13 cellular contexts compared by ENCODE assay signal in the genomic region with DNA sequence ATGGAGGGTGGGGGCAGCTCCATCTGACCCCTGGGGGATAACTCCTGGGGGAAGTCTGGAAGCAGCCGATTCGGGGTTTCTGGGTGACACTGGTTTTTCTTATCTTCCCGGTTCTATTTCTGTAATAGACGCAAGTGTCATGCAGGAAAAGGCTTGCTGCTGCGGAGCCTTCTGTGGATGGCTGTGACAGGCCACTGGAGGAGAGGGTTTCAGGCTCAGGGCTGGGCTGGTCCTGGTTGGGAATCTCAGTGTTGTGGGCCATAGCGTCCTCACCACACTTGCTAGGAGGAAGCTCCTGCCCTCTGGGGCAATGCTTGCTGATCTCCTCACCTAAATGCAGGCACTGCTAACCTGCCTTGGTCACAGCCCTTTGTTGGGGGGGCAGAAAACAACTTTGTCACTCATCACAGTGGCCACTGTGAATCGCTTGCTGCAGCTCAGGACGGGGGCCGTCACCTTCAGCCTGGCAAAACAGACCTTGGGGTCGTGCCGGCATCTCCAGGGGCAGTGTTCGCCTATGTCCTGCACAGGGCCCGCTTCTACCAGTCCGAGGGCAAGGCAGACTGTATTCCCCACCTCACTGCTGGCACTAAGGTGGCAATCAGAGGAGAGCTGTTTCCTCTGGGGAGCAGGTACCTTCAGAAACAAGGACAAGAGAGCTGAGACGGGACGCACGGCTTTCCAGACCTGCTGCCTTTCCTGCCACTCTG. TPM values are rescaled to one million over a fixed set of nuclear protein-coding genes. Genes with fewer than 3 reads are reported as not detected.
A peak's percentile ranks its signal among the peaks of the same experiment; 100 is the strongest.
DNase-seq lines count a peak whose midpoint lies in the region; ATAC-seq lines count a peak whose summit lies in the region.
"Had no signal": no experiment of that assay in that cellular context is flagged by ENCODE, and none has a peak within 500 bp of the region (broad histone marks: within the 10 kb centered on the region; RNA-seq: fewer than 3 reads in every experiment).

No MANE protein-coding gene starts in this region.

- H3K4me3 ChIP-seq in trophoblast cell (ENCODE audit: low read depth, low read length) = no peak overlapping the region
- H3K4me3 ChIP-seq: dorsolateral prefrontal cortex, ovary, upper lobe of right lung had no signal

- peak overlapping the region; percentile 13 for H2AK5ac ChIP-seq in trophoblast cell (ENCODE audit: low read length)

- H3K27me3 ChIP-seq in trophoblast cell (ENCODE audit: insufficient read depth, low read length) = no peaks in the 10 kb centered on the region
- H3K27me3 ChIP-seq: dorsolateral prefrontal cortex, ovary, upper lobe of right lung had no signal

- H4K91ac ChIP-seq in trophoblast cell (ENCODE audit: low read depth, low read length) = peak overlapping the region; percentile 17

- no peaks in the 10 kb centered on the region for H3K36me3 Mint-ChIP-seq in activated CD4-positive, alpha-beta memory T cell treated with anti-CD3 and anti-CD28 coated beads for 36 hours
- no peaks in the 10 kb centered on the region for H3K36me3 Mint-ChIP-seq in activated CD4-positive, alpha-beta memory T cell treated with anti-CD3 and anti-CD28 coated beads, Interleukin-2, amount 10 ng/mL, durations not matched to agents 7 days and 5 days (ENCODE audit: low read depth)
- no peaks in the 10 kb centered on the region for H3K36me3 Mint-ChIP-seq in activated T-helper 17 cell treated with anti-CD3 and anti-CD28 coated beads, Interleukin-2, amount 50 U/mL, for 72 hours (ENCODE audit: low read depth)

- H3K4me1 ChIP-seq in trophoblast cell (ENCODE audit: control insufficient read depth in 1 of 2, insufficient read depth in 2 of 2, low read length in 2 of 2) = peaks cover 16 to 33% of the 10 kb centered on the region in 2 experiments

- no peak overlapping the region for H3K14ac ChIP-seq in trophoblast cell (ENCODE audit: low read length)

- CTCF ChIA-PET in activated CD4-positive, alpha-beta memory T cell treated with anti-CD3 and anti-CD28 coated beads for 36 hours (lab: Charles Lee) = interaction anchor here (0.9 kb wide), 1 partner anchor 193 kb away, joined by 3 read pairs; no protein-coding TSS in a partner anchor
- CTCF ChIA-PET in activated CD4-positive, alpha-beta memory T cell treated with anti-CD3 and anti-CD28 coated beads, Interleukin-2, amount 10 ng/mL, durations not matched to agents 7 days and 5 days (lab: Charles Lee) = no interaction called here

- no peak overlapping the region for H3K4ac ChIP-seq in trophoblast cell (ENCODE audit: low read depth, low read length)

- H3K9me3 ChIP-seq in trophoblast cell (ENCODE audit: insufficient read depth, low read depth, low read length) = no peaks in the 10 kb centered on the region
- H3K9me3 ChIP-seq: ovary, upper lobe of right lung had no signal

- no peak overlapping the region for H3K27ac ChIP-seq in trophoblast cell (ENCODE audit: low read depth, low read length)
- H3K27ac ChIP-seq: ovary, upper lobe of right lung had no signal

- H3K27ac Mint-ChIP-seq in activated CD4-positive, alpha-beta memory T cell treated with anti-CD3 and anti-CD28 coated beads for 36 hours = no peak overlapping the region
- H3K27ac Mint-ChIP-seq in activated CD4-positive, alpha-beta memory T cell treated with anti-CD3 and anti-CD28 coated beads, Interleukin-2, amount 10 ng/mL, durations not matched to agents 7 days and 5 days = no peak overlapping the region
- peak overlapping the region; percentile 8 for H3K27ac Mint-ChIP-seq in activated T-helper 17 cell treated with anti-CD3 and anti-CD28 coated beads, Interleukin-2, amount 50 U/mL, for 72 hours

- WGBS in trophoblast cell (ENCODE audit: extremely low coverage, insufficient coverage, insufficient read length) = no CpG with 5 or more reads among the region's 17 CpGs

- ATAC-seq in activated T-helper 17 cell treated with anti-CD3 and anti-CD28 coated beads, Interleukin-2, amount 50 U/mL, for 72 hours (replicated peaks) = no peak
- ATAC-seq in HG03280 (IDR thresholded peaks at IDR 0.05; ENCODE audit: unreplicated experiment) = no peak
- ATAC-seq in HG03457 (IDR thresholded peaks at IDR 0.05; ENCODE audit: unreplicated experiment) = no peak
- ATAC-seq: upper lobe of right lung had no signal

- no peaks in the 10 kb centered on the region for H3K36me3 ChIP-seq in trophoblast cell (ENCODE audit: control insufficient read depth in 1 of 2, insufficient read depth in 2 of 2, low read length in 2 of 2)
- H3K36me3 ChIP-seq: ovary, upper lobe of right lung had no signal

- peak overlapping the region; percentile 51 for H2BK12ac ChIP-seq in trophoblast cell (ENCODE audit: low read length)

- peak; percentile 6 for DNase-seq in activated CD4-positive, alpha-beta memory T cell treated with anti-CD3 and anti-CD28 coated beads for 36 hours
- DNase-seq in activated CD4-positive, alpha-beta memory T cell treated with anti-CD3 and anti-CD28 coated beads, Interleukin-2, amount 10 ng/mL, durations not matched to agents 7 days and 5 days = no peak
- DNase-seq in trophoblast cell = no peak
- DNase-seq: mesendoderm, NCI-H187 treated with DMSO at 0.1 percent for 48 hours, NCI-H526, ovary, upper lobe of right lung had no signal

- no peak overlapping the region for H4K8ac ChIP-seq in trophoblast cell (ENCODE audit: low read depth, low read length)

- no peaks in the 10 kb centered on the region for H3K9me3 Mint-ChIP-seq in activated CD4-positive, alpha-beta memory T cell treated with anti-CD3 and anti-CD28 coated beads for 36 hours
- no peaks in the 10 kb centered on the region for H3K9me3 Mint-ChIP-seq in activated CD4-positive, alpha-beta memory T cell treated with anti-CD3 and anti-CD28 coated beads, Interleukin-2, amount 10 ng/mL, durations not matched to agents 7 days and 5 days
- no peaks in the 10 kb centered on the region for H3K9me3 Mint-ChIP-seq in activated T-helper 17 cell treated with anti-CD3 and anti-CD28 coated beads, Interleukin-2, amount 50 U/mL, for 72 hours

- H3K4me3 Mint-ChIP-seq in activated CD4-positive, alpha-beta memory T cell treated with anti-CD3 and anti-CD28 coated beads for 36 hours = no peak overlapping the region
- H3K4me3 Mint-ChIP-seq in activated CD4-positive, alpha-beta memory T cell treated with anti-CD3 and anti-CD28 coated beads, Interleukin-2, amount 10 ng/mL, durations not matched to agents 7 days and 5 days = no peak overlapping the region
- H3K4me3 Mint-ChIP-seq in activated T-helper 17 cell treated with anti-CD3 and anti-CD28 coated beads, Interleukin-2, amount 50 U/mL, for 72 hours = peak overlapping the region; percentile 30

- POLR2A ChIA-PET in activated CD4-positive, alpha-beta memory T cell treated with anti-CD3 and anti-CD28 coated beads for 36 hours (lab: Charles Lee) = interaction anchor here (1.5 kb wide), 1 partner anchor 17 kb away, joined by 5 read pairs; a partner anchor contains a TSS
- POLR2A ChIA-PET in activated CD4-positive, alpha-beta memory T cell treated with anti-CD3 and anti-CD28 coated beads, Interleukin-2, amount 10 ng/mL, durations not matched to agents 7 days and 5 days (lab: Charles Lee) = interaction anchor here (1.5 to 1.9 kb wide), 3 partner anchors 14 to 17 kb away, joined by 7 to 10 read pairs (median 8); a partner anchor contains a TSS

- peak overlapping the region; percentile 3 for H2BK120ac ChIP-seq in trophoblast cell (ENCODE audit: insufficient read depth, low read length, poor library complexity)

- no peak overlapping the region for H3K18ac ChIP-seq in trophoblast cell (ENCODE audit: low read length)

- peaks cover 35% of the 10 kb centered on the region for H3K4me1 Mint-ChIP-seq in activated CD4-positive, alpha-beta memory T cell treated with anti-CD3 and anti-CD28 coated beads for 36 hours (ENCODE audit: low read depth)
- peaks cover 60% of the 10 kb centered on the region for H3K4me1 Mint-ChIP-seq in activated CD4-positive, alpha-beta memory T cell treated with anti-CD3 and anti-CD28 coated beads, Interleukin-2, amount 10 ng/mL, durations not matched to agents 7 days and 5 days
- H3K4me1 Mint-ChIP-seq in activated T-helper 17 cell treated with anti-CD3 and anti-CD28 coated beads, Interleukin-2, amount 50 U/mL, for 72 hours = peaks cover 37% of the 10 kb centered on the region

- H2AFZ ChIP-seq in trophoblast cell (ENCODE audit: insufficient read depth, low read length, poor library complexity) = no peak overlapping the region

- no peaks in the 10 kb centered on the region for H3K79me2 ChIP-seq in trophoblast cell (ENCODE audit: control insufficient read depth, insufficient read depth, low read length, poor library complexity)

- H3K9ac ChIP-seq in trophoblast cell (ENCODE audit: low read length) = no peak overlapping the region

- intact Hi-C loops in activated CD4-positive, alpha-beta memory T cell treated with anti-CD3 and anti-CD28 coated beads for 36 hours (cut with micrococcal nuclease) = no loop called here

- H3K27me3 Mint-ChIP-seq in activated CD4-positive, alpha-beta memory T cell treated with anti-CD3 and anti-CD28 coated beads for 36 hours = no peaks in the 10 kb centered on the region
- no peaks in the 10 kb centered on the region for H3K27me3 Mint-ChIP-seq in activated CD4-positive, alpha-beta memory T cell treated with anti-CD3 and anti-CD28 coated beads, Interleukin-2, amount 10 ng/mL, durations not matched to agents 7 days and 5 days
- no peaks in the 10 kb centered on the region for H3K27me3 Mint-ChIP-seq in activated T-helper 17 cell treated with anti-CD3 and anti-CD28 coated beads, Interleukin-2, amount 50 U/mL, for 72 hours

- peaks cover 11% of the 10 kb centered on the region for H3K79me1 ChIP-seq in trophoblast cell (ENCODE audit: low read length)

- no peak overlapping the region for H3K23ac ChIP-seq in trophoblast cell (ENCODE audit: low read length)

- no peak overlapping the region for H4K12ac ChIP-seq in trophoblast cell (ENCODE audit: low read depth, low read length)

- H2BK5ac ChIP-seq in trophoblast cell (ENCODE audit: low read depth, low read length, poor library complexity) = no peak overlapping the region

- H3K4me2 ChIP-seq in trophoblast cell (ENCODE audit: low read length) = no peak overlapping the region

RNA-seq across cellular contexts. Expression of a gene that starts 4.4 kb away (rescaled TPM):
- total RNA-seq in activated CD4-positive, alpha-beta memory T cell treated with anti-CD3 and anti-CD28 coated beads for 36 hours = not detected
- total RNA-seq in activated CD4-positive, alpha-beta memory T cell treated with anti-CD3 and anti-CD28 coated beads, Interleukin-2, amount 10 ng/mL, durations not matched to agents 7 days and 5 days = not detected
- under 1 TPM; 0.08 to 0.13 TPM for total RNA-seq in activated T-helper 17 cell treated with anti-CD3 and anti-CD28 coated beads, Interleukin-2, amount 50 U/mL, for 72 hours
- polyA plus RNA-seq in trophoblast cell (2013) = 0.12 TPM in 2 replicates
- total RNA-seq: A673 had no signal

RNA-seq across cellular contexts. Expression of a gene that starts 7.8 kb away (rescaled TPM):
- 10 to 100 TPM; 32.9 to 34.8 TPM for total RNA-seq in activated CD4-positive, alpha-beta memory T cell treated with anti-CD3 and anti-CD28 coated beads for 36 hours
- total RNA-seq in activated CD4-positive, alpha-beta memory T cell treated with anti-CD3 and anti-CD28 coated beads, Interleukin-2, amount 10 ng/mL, durations not matched to agents 7 days and 5 days = 10 to 100 TPM; 45.0 to 49.0 TPM
- total RNA-seq in activated T-helper 17 cell treated with anti-CD3 and anti-CD28 coated beads, Interleukin-2, amount 50 U/mL, for 72 hours = 10 to 100 TPM; 29.7 to 52.2 TPM
- polyA plus RNA-seq in trophoblast cell (2013) = 62.0 and 62.5 TPM in 2 replicates

RNA-seq across cellular contexts. Expression of a gene that starts 17.3 kb away (rescaled TPM):
- total RNA-seq in activated CD4-positive, alpha-beta memory T cell treated with anti-CD3 and anti-CD28 coated beads for 36 hours = 10 to 100 TPM; 82.2 to 90.4 TPM
- 10 to 100 TPM; 80.4 to 82.1 TPM for total RNA-seq in activated CD4-positive, alpha-beta memory T cell treated with anti-CD3 and anti-CD28 coated beads, Interleukin-2, amount 10 ng/mL, durations not matched to agents 7 days and 5 days
- total RNA-seq in activated T-helper 17 cell treated with anti-CD3 and anti-CD28 coated beads, Interleukin-2, amount 50 U/mL, for 72 hours = 10 to 100 TPM; 45.5 to 78.0 TPM
- 59.8 and 60.8 TPM in 2 replicates for polyA plus RNA-seq in trophoblast cell (2013)

RNA-seq across cellular contexts. Expression of a gene that starts 27.8 kb away (rescaled TPM):
- total RNA-seq in activated CD4-positive, alpha-beta memory T cell treated with anti-CD3 and anti-CD28 coated beads for 36 hours = 100 to 1,000 TPM; 148 to 151 TPM
- total RNA-seq in activated CD4-positive, alpha-beta memory T cell treated with anti-CD3 and anti-CD28 coated beads, Interleukin-2, amount 10 ng/mL, durations not matched to agents 7 days and 5 days = 10 to 100 TPM; 88.6 to 88.7 TPM
- 100 to 1,000 TPM in 1 of 2 donors, 10 to 100 TPM in 1; 77.1 to 107 TPM for total RNA-seq in activated T-helper 17 cell treated with anti-CD3 and anti-CD28 coated beads, Interleukin-2, amount 50 U/mL, for 72 hours
- 15.5 and 16.5 TPM in 2 replicates for polyA plus RNA-seq in trophoblast cell (2013)

RNA-seq across cellular contexts. Expression of a gene that starts 33.8 kb away (rescaled TPM):
- total RNA-seq in activated CD4-positive, alpha-beta memory T cell treated with anti-CD3 and anti-CD28 coated beads for 36 hours = 10 to 100 TPM; 80.5 to 92.3 TPM
- total RNA-seq in activated CD4-positive, alpha-beta memory T cell treated with anti-CD3 and anti-CD28 coated beads, Interleukin-2, amount 10 ng/mL, durations not matched to agents 7 days and 5 days = 10 to 100 TPM; 63.3 to 69.0 TPM
- 100 to 1,000 TPM in 1 of 2 donors, 10 to 100 TPM in 1; 92.7 to 124 TPM for total RNA-seq in activated T-helper 17 cell treated with anti-CD3 and anti-CD28 coated beads, Interleukin-2, amount 50 U/mL, for 72 hours
- polyA plus RNA-seq in trophoblast cell (2013) = 40.7 and 44.1 TPM in 2 replicates
